In the genomic region with DNA sequence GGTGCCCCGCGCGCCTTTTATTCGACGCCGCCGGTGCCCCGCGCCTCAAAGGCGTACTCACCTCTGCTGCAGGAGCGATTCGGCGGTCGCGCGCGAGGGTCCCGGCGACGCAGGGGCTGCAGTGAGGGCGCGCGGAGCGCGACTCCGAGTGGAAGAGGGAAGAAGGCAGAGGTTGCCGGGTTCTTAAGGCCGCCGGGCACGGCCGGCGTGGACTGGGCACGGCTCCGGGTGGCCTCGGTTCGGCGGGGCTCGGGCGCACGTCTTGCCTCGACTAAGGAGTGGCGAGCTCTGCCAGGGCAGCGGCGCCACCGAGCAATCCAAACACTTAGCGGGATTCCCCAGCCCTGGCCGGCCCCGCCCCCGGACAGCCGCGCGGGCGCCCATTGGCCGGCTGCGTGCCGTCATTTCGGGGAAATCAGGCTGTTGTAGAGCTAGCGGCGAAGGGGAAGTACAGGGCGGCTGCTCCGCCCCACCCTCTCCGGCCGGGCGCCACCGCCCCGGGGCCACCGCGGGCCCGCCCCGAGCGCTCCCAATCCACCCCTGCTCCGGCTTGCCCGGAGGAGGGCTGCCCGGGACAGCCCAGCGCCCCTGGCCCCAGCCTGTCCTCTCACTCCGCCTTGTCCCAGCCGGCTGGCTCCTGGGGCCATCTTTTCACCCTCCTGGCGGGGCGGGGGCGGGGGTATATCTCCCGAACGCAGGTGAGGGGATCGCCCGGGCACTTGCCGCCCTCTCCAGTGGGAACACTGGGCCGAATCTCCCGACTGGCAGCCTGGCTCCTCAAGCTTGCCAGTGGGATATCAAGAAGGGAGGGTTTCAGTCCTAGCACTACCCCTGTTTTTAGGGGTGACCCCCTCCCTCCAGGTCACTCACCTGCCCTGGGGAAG, we compare ENCODE assay signal across 8 cellular contexts. TPM values are rescaled to one million over a fixed set of nuclear protein-coding genes. Genes with fewer than 3 reads are reported as not detected.
A peak's percentile ranks its signal among the peaks of the same experiment; 100 is the strongest.
DNase-seq lines count a peak whose midpoint lies in the region; ATAC-seq, FAIRE-seq and TF ChIP-seq lines count a peak whose summit lies in the region.

A gene with protein sequence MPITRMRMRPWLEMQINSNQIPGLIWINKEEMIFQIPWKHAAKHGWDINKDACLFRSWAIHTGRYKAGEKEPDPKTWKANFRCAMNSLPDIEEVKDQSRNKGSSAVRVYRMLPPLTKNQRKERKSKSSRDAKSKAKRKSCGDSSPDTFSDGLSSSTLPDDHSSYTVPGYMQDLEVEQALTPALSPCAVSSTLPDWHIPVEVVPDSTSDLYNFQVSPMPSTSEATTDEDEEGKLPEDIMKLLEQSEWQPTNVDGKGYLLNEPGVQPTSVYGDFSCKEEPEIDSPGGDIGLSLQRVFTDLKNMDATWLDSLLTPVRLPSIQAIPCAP (minus strand): TSS at position 290 of the 884 bp plus-strand sequence. CDS start 1,295 bp downstream, outside the sequence.

- peak; percentile 99 for DNase-seq in CD1c-positive myeloid dendritic cell (ENCODE audit: extremely low spot score)
- peak; percentile 83 for DNase-seq in NCI-H748 treated with DMSO at 0.1 percent for 48 hours (lab: John Stamatoyannopoulos, UW)
- peak; percentile 98 for DNase-seq in activated CD4-positive, alpha-beta T cell treated with anti-CD3 and anti-CD28 coated beads, Interleukin-2, amount 50 U/mL, for 24 hours (ENCODE audit: low read depth in 1 of 2, low spot score in 1 of 2)
- peak; percentile 91 for DNase-seq in HepG2 (ENCODE audit: low spot score)
- peak; percentile 98 for DNase-seq in stimulated activated CD4-positive, alpha-beta T cell treated with anti-CD3 and anti-CD28 coated beads, Interleukin-4, amount 100 ng/mL, for 24 hours

- WGBS in HepG2 (ENCODE audit: low lambda C conversion rate), result 0% methylated on average over 2 of the region's 87 CpGs

- H3K9ac ChIP-seq in HepG2 (ENCODE audit: insufficient read depth, low read depth, low read length), result peak within 1 kb of the TSS; percentile 89

- FAIRE-seq in HepG2 (lab: Jason Lieb, UNC), result peak; percentile 54

- H3K27ac ChIP-seq in HepG2 (ENCODE audit: extremely low read length, insufficient read depth, low read length), result peak within 1 kb of the TSS; percentile 78

- peak within 1 kb of the TSS; percentile 96 for H3K4me3 Mint-ChIP-seq in dendritic cell treated with granulocyte-macrophage colony-stimulating factor and Interleukin-4, amounts not matched to agents 40 ng/mL and 50 ng/mL, for 4 days

- H3K79me2 ChIP-seq in HepG2 (ENCODE audit: insufficient read depth, low read length), result peaks cover 6% of the 10 kb centered on the region

- peaks cover 84% of the 10 kb centered on the region for H3K4me1 Mint-ChIP-seq in dendritic cell treated with granulocyte-macrophage colony-stimulating factor and Interleukin-4, amounts not matched to agents 40 ng/mL and 50 ng/mL, for 4 days (ENCODE audit: low read depth)

- TF ChIP-seq CTCF in HepG2 (CRISPR knock-in tag; IDR thresholded peaks at IDR 0.05), result peak; percentile 46; the same call in 1 of the 2 replicates

- H2AFZ ChIP-seq in HepG2 (ENCODE audit: low read length), result no peak within 1 kb of the TSS

- H3K4me3 ChIP-seq in HepG2 (replicated peaks in 1 of 3; ENCODE audit: insufficient read depth in 1 of 3, low read depth in 2 of 3, low read length in 3 of 3), result peak within 1 kb of the TSS; percentile 65 to 85 (median 65)

- H3K27ac Mint-ChIP-seq in dendritic cell treated with granulocyte-macrophage colony-stimulating factor and Interleukin-4, amounts not matched to agents 40 ng/mL and 50 ng/mL, for 4 days, result peak within 1 kb of the TSS; percentile 97

- ATAC-seq in GM19372 (IDR thresholded peaks at IDR 0.05; ENCODE audit: low read depth, unreplicated experiment), result peak; percentile 78
- peak; percentile 79 for ATAC-seq in HG03521 (IDR thresholded peaks at IDR 0.05; ENCODE audit: unreplicated experiment)
- ATAC-seq in HepG2, result peak; percentile 91

- H3K27me3 ChIP-seq in HepG2 (ENCODE audit: control insufficient read depth in 1 of 2, insufficient read depth in 2 of 2, low read length in 2 of 2), result no peaks in the 10 kb centered on the region

- peaks cover 45% of the 10 kb centered on the region for H3K4me1 ChIP-seq in HepG2 (ENCODE audit: insufficient read depth, low read length)

- intact Hi-C loops in dendritic cell treated with granulocyte-macrophage colony-stimulating factor and Interleukin-4, amounts not matched to agents 40 ng/mL and 50 ng/mL, for 4 days (cut with micrococcal nuclease), result no loop called here
- intact Hi-C loops in HepG2 (cut with micrococcal nuclease; ENCODE audit: unreplicated experiment), result loop anchor here (2.0 kb wide), 1 partner anchor 72 kb away; no protein-coding TSS in a partner anchor

- H3K36me3 ChIP-seq in HepG2 (replicated peaks in 1 of 2; ENCODE audit: control insufficient read depth in 1 of 2, insufficient read depth in 2 of 2, low read length in 2 of 2), result peaks cover 10 to 23% of the 10 kb centered on the region in 2 experiments; a peak in 4 of 5 replicates

- TF ChIP-seq POLR2A in HepG2 (IDR thresholded peaks at IDR 0.05; ENCODE audit: insufficient read depth in 1 of 2, low read depth in 2 of 2, low read length in 2 of 2), result peak in 1 of 2 experiments; percentile 91; a peak in 2 of 4 replicates

- TSS peak; percentile 96 for BruUV-seq in HepG2 (replicated peaks; lab: Mats Ljungman, UMichigan)

- no peaks in the 10 kb centered on the region for H3K27me3 Mint-ChIP-seq in dendritic cell treated with granulocyte-macrophage colony-stimulating factor and Interleukin-4, amounts not matched to agents 40 ng/mL and 50 ng/mL, for 4 days

- no peak; the same call in none of the 2 replicates for TF ChIP-seq RAD21 in HepG2 (CRISPR knock-in tag; IDR thresholded peaks at IDR 0.05)

- CTCF ChIA-PET in HepG2 (lab: Yijun Ruan, JAX; ENCODE audit: low intra/inter-chr PET ratio, low total read pairs), result interaction anchor here (2.6 kb wide), 1 partner anchor 71 kb away, joined by 9 read pairs; no protein-coding TSS in a partner anchor

- H3K4me2 ChIP-seq in HepG2 (ENCODE audit: low read depth, low read length), result peak within 1 kb of the TSS; percentile 97

- no peaks in the 10 kb centered on the region for H3K9me3 Mint-ChIP-seq in dendritic cell treated with granulocyte-macrophage colony-stimulating factor and Interleukin-4, amounts not matched to agents 40 ng/mL and 50 ng/mL, for 4 days

- H3K36me3 Mint-ChIP-seq in dendritic cell treated with granulocyte-macrophage colony-stimulating factor and Interleukin-4, amounts not matched to agents 40 ng/mL and 50 ng/mL, for 4 days (ENCODE audit: low read depth), result peaks cover 48% of the 10 kb centered on the region

- in situ Hi-C loops in HepG2 (cut with HindIII; ENCODE audit: extremely low pct_ligation_motif_present, low pct_unique_long_range_greater_than_20kb), result loop anchor here (10.0 kb wide), 3 partner anchors 66 to 196 kb away; a partner anchor contains a TSS

- peaks cover 3% of the 10 kb centered on the region; the same call in 1 of the 2 replicates for H4K20me1 ChIP-seq in HepG2 (ENCODE audit: insufficient read depth, low read length)

- peak in 1 of 2 experiments; percentile 27; a peak in 1 of 4 replicates for TF ChIP-seq EP300 in HepG2 (IDR thresholded peaks at IDR 0.05; ENCODE audit: low read depth in 2 of 2, low read length in 2 of 2)
- no peak for TF ChIP-seq EP300 in HepG2 (CRISPR knock-in tag; IDR thresholded peaks at IDR 0.05; ENCODE audit: borderline replicate concordance)

- POLR2A ChIA-PET in HepG2 (lab: Yijun Ruan, JAX), result interaction anchor here (0.6 to 5.2 kb wide), 22 partner anchors 10 to 285 kb away, joined by 3 to 99 read pairs (median 10); a partner anchor contains a TSS

- H3K9me3 ChIP-seq in HepG2 (ENCODE audit: low read length), result no peaks in the 10 kb centered on the region

TF ChIP-seq in HepG2, 621 proteins besides CTCF, POLR2A, EP300 and RAD21 (continues in another document):
- TF ChIP-seq ZFYVE20 (CRISPR knock-in tag; IDR thresholded peaks at IDR 0.05; ENCODE audit: borderline replicate concordance, low read depth) (no peak), ZNF335 (CRISPR knock-in tag; IDR thresholded peaks at IDR 0.05) (no peak), CBX2 (IDR thresholded peaks at IDR 0.05; ENCODE audit: low read depth, low read length) (no peak), CBX2 (CRISPR knock-in tag; IDR thresholded peaks at IDR 0.05; ENCODE audit: low read depth) (no peak), TOE1 (CRISPR knock-in tag; IDR thresholded peaks at IDR 0.05) (no peak), GABPA (IDR thresholded peaks at IDR 0.05; ENCODE audit: low read depth, low read length) (no peak), GABPA (CRISPR knock-in tag; IDR thresholded peaks at IDR 0.05; ENCODE audit: low read depth) (no peak), ZFAT (CRISPR knock-in tag; conservative IDR thresholded peaks at IDR 0.05) (no peak), MAFK (conservative IDR thresholded peaks at IDR 0.05 in 1 of 2, IDR thresholded peaks at IDR 0.05 in 1 of 2; ENCODE audit: low read length in 2 of 2) (no peak)

RNA-seq across cellular contexts. Expression of the gene that starts here (rescaled TPM):
- total RNA-seq in HepG2 (2016; rRNA removed; fragmentation: Illumina TruSeq; extraction: Trizol), result 5.8 and 8.8 TPM in 2 replicates
- 1.2 and 1.9 TPM in 2 replicates for total RNA-seq in HepG2 (2016; cell fraction: cytosol; rRNA removed; fragmentation: Illumina TruSeq; extraction: Trizol; ENCODE audit: low read depth)
- total RNA-seq in HepG2 (2016; cell fraction: insoluble cytoplasmic fraction; rRNA removed; fragmentation: Illumina TruSeq; extraction: Trizol), result 4.4 and 10.1 TPM in 2 replicates
- total RNA-seq in HepG2 (2016; cell fraction: membrane; rRNA removed; fragmentation: Illumina TruSeq; extraction: Trizol), result 2.5 and 3.3 TPM in 2 replicates
- 14.5 and 19.2 TPM in 2 replicates for total RNA-seq in HepG2 (2016; cell fraction: nucleus; rRNA removed; fragmentation: Illumina TruSeq; extraction: Trizol)
- 4.1 and 4.4 TPM in 2 replicates for polyA plus RNA-seq in HepG2 (2011; rRNA removed)
- polyA plus RNA-seq in HepG2 (2011; cell fraction: cytosol; rRNA removed), result 4.7 and 4.8 TPM in 2 replicates
- polyA plus RNA-seq in HepG2 (2011; cell fraction: nucleus; rRNA removed), result 10.1 and 10.8 TPM in 2 replicates
- polyA plus RNA-seq in HepG2 (2012), result 3.4 and 4.0 TPM in 2 replicates
- polyA plus RNA-seq in HepG2 (2016; cell fraction: cytosol; fragmentation: Illumina TruSeq; extraction: Trizol; ENCODE audit: low read depth), result 0.75 and 0.77 TPM in 2 replicates
- 5.3 and 6.8 TPM in 2 replicates for polyA plus RNA-seq in HepG2 (2016; cell fraction: insoluble cytoplasmic fraction; fragmentation: Illumina TruSeq; extraction: Trizol; ENCODE audit: low read depth)
- 0.80 and 1.4 TPM in 2 replicates for polyA plus RNA-seq in HepG2 (2016; cell fraction: membrane; fragmentation: Illumina TruSeq; extraction: Trizol; ENCODE audit: low read depth)
- 8.7 and 9.9 TPM in 2 replicates for polyA plus RNA-seq in HepG2 (2016; cell fraction: nucleus; fragmentation: Illumina TruSeq; extraction: Trizol; ENCODE audit: insufficient read depth, low read depth)
- 24.0 and 36.4 TPM in 2 replicates for polyA minus RNA-seq in HepG2 (2011; rRNA and poly(A)+ RNA removed; ENCODE audit: low replicate concordance)
- 4.7 and 7.5 TPM in 2 replicates for polyA minus RNA-seq in HepG2 (2011; cell fraction: cytosol; rRNA and poly(A)+ RNA removed)
- 28.5 and 37.7 TPM in 2 replicates for polyA minus RNA-seq in HepG2 (2011; cell fraction: nucleus; rRNA and poly(A)+ RNA removed)

Comparison
In these comparisons a context has a peak if more than half of its experiments do, and no peak if none do; other contexts are left out.
1. Peak in every context shown above with its lines: DNase-seq, ATAC-seq, H3K4me3 ChIP-seq and H3K27ac ChIP-seq.